ENCODE assay signal across 1 cellular context in the genomic region with DNA sequence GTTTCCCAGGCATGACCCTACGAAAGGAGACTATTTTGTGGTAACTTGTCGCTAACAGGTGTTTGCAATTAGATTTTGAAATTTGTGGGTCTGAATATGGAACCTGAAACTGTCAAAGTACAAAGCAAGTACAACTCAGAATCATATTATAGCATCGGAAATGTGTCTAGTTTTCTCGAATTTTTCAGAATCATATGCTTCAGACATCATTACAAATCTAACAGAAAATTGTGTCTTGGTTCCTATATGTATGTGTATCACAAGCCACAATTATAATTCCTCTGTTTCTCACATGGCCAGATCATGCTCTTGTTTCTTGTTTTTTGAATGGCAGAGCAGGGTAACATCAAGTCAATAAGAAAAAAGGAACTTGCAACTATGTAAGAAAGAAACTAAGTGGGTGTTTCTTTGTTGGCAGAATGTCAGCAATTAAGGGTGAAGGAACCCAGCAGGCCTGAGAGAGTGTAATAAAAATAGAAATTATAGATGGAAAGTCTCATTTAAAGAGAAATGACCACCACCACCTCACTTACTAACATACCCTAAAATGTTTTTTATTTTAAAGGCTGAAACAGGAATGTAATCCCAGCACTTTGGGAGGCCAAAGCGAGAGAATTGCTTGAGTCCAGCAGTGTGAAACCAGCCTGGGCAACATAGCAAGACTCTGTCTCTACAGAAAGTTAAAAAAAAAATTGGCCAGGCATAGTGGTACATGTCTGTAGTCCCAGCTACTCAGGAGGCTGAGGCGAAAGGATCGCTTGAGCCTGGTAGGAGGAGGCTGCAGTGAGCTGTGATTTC.
TF ChIP-seq lines count a peak whose summit lies in the region.

No MANE protein-coding gene starts in this region.

TF ChIP-seq in HepG2, 621 proteins besides CTCF, POLR2A, EP300 and RAD21:
- TF ChIP-seq ZNF556 (CRISPR knock-in tag; IDR thresholded peaks at IDR 0.05; ENCODE audit: borderline replicate concordance) (no peak), ZFP62 (CRISPR knock-in tag; IDR thresholded peaks at IDR 0.05) (no peak), AGO2 (optimal IDR thresholded peaks at IDR 0.05; ENCODE audit: low read depth, low read length) (no peak), ZNF678 (CRISPR knock-in tag; IDR thresholded peaks at IDR 0.05) (no peak), ZNF7 (CRISPR knock-in tag; IDR thresholded peaks at IDR 0.05) (no peak), TBL1XR1 (IDR thresholded peaks at IDR 0.05; ENCODE audit: borderline replicate concordance, low read length, partially characterized antibody) (no peak), ZIK1 (CRISPR knock-in tag; IDR thresholded peaks at IDR 0.05; ENCODE audit: borderline replicate concordance, low read depth) (no peak), ZGPAT (CRISPR knock-in tag; IDR thresholded peaks at IDR 0.05) (no peak), SATB2 (CRISPR knock-in tag; IDR thresholded peaks at IDR 0.05) (no peak), CBX2 (IDR thresholded peaks at IDR 0.05; ENCODE audit: low read depth, low read length) (no peak), CBX2 (CRISPR knock-in tag; IDR thresholded peaks at IDR 0.05; ENCODE audit: low read depth) (no peak)
- TF ChIP-seq, protein P1, sequence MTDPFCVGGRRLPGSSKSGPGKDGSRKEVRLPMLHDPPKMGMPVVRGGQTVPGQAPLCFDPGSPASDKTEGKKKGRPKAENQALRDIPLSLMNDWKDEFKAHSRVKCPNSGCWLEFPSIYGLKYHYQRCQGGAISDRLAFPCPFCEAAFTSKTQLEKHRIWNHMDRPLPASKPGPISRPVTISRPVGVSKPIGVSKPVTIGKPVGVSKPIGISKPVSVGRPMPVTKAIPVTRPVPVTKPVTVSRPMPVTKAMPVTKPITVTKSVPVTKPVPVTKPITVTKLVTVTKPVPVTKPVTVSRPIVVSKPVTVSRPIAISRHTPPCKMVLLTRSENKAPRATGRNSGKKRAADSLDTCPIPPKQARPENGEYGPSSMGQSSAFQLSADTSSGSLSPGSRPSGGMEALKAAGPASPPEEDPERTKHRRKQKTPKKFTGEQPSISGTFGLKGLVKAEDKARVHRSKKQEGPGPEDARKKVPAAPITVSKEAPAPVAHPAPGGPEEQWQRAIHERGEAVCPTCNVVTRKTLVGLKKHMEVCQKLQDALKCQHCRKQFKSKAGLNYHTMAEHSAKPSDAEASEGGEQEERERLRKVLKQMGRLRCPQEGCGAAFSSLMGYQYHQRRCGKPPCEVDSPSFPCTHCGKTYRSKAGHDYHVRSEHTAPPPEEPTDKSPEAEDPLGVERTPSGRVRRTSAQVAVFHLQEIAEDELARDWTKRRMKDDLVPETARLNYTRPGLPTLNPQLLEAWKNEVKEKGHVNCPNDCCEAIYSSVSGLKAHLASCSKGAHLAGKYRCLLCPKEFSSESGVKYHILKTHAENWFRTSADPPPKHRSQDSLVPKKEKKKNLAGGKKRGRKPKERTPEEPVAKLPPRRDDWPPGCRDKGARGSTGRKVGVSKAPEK (CRISPR knock-in tag; IDR thresholded peaks at IDR 0.05; ENCODE audit: borderline replicate concordance): no peak
